Comparison of ENCODE assay signal across 8 cellular contexts in the genomic region with DNA sequence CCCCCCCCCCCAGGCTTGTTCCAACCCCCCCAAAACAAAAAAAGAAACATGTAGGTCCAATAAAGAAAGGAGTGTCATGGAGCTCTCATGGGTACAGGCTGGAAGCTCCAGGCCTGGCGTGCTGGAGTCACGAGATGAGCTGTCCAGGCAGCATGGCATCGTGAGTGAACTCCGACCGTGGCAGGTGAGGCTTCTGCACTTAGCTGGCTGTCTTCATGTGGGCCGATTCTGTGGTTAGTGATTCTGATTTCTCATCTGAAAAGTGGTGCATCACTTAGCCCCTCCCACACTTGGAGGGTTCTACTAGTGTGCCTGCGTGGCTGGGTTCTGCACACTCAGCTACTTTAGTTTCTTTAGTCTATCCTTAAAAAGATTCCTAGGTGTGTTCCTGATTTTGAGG.
DNase-seq lines count a peak whose midpoint lies in the region; ATAC-seq and TF ChIP-seq lines count a peak whose summit lies in the region.

No MANE protein-coding gene starts in this region.

- DNase-seq in activated T-cell treated with anti-CD3 and anti-CD28 coated beads for 4 hours = peak; percentile 44
- DNase-seq in stimulated activated CD4-positive, alpha-beta T cell treated with anti-CD3 and anti-CD28 coated beads, Interleukin-1b, Interleukin-23, amount 100 ng/mL, for 24 hours (ENCODE audit: low read depth in 4 of 4, low spot score in 1 of 4) = peak in 3 of 4 experiments; percentile 51 to 62 (median 51)
- DNase-seq in NCI-H1092 (lab: John Stamatoyannopoulos, UW) = no peak
- no peak for DNase-seq in left lung
- DNase-seq in lower leg skin (ENCODE audit: low spot score in 2 of 2) = no peak

- no peak overlapping the region for H3K4me3 ChIP-seq in left lung
- H3K4me3 ChIP-seq in lower leg skin (ENCODE audit: low read depth, poor library complexity, severe bottlenecking) = no peak overlapping the region

- ATAC-seq in GM18870 (IDR thresholded peaks at IDR 0.05; ENCODE audit: unreplicated experiment) (peak; percentile 61), HG03457 (IDR thresholded peaks at IDR 0.05; ENCODE audit: unreplicated experiment) (peak; percentile 56), left lung (no peak), HG03135 (IDR thresholded peaks at IDR 0.05; ENCODE audit: unreplicated experiment) (no peak)

- no peak overlapping the region for H3K27ac ChIP-seq in left lung

- TF ChIP-seq POLR2A in lower leg skin (IDR thresholded peaks at IDR 0.05) = no peak

- H3K36me3 ChIP-seq in left lung = no peaks in the 10 kb centered on the region

- intact Hi-C loops in left lung (cut with DNase I) (loop anchor here in 1 of 2 donors (10.0 kb wide), 1 partner anchor 57 kb away; no protein-coding TSS in a partner anchor), lower leg skin (cut with DNase I; ENCODE audit: low total_unique reads) (loop anchor here (10.0 kb wide), 1 partner anchor 67 kb away; no protein-coding TSS in a partner anchor)

- H3K9me3 ChIP-seq in left lung = peaks cover 0 to 3% of the 10 kb centered on the region in 2 donors

- H3K4me1 ChIP-seq in left lung = peaks cover 6 to 67% of the 10 kb centered on the region in 2 donors

- 67 to 73% methylated on average over 7 of the region's 7 CpGs for WGBS in lower leg skin, 2 donors

- no peak for TF ChIP-seq CTCF in left lung (IDR thresholded peaks at IDR 0.05)
- TF ChIP-seq CTCF in lower leg skin (IDR thresholded peaks at IDR 0.05) = no peak

- no peaks in the 10 kb centered on the region for H3K27me3 ChIP-seq in left lung

Comparison
In these comparisons a context has a peak if more than half of its experiments do, and no peak if none do; other contexts are left out.
1. ATAC-seq: peak in GM18870 (single experiment) and HG03457 (single experiment); none in left lung (single experiment) and HG03135 (single experiment).
2. DNase-seq: peak in activated T-cell treated with anti-CD3 and anti-CD28 coated beads for 4 hours (single experiment) and stimulated activated CD4-positive, alpha-beta T cell treated with anti-CD3 and anti-CD28 coated beads, Interleukin-1b, Interleukin-23, amount 100 ng/mL, for 24 hours (3 of 4); none in NCI-H1092 (single experiment), left lung (0 of 2) and lower leg skin (0 of 2).